In genomic region chr2:43737097-43737854, GRCh38 we compare ENCODE assay signal across 14 cellular contexts. TPM values are rescaled to one million over a fixed set of nuclear protein-coding genes. Genes with fewer than 3 reads are reported as not detected.
DNase-seq lines count a peak whose midpoint lies in the region; ATAC-seq, FAIRE-seq and TF ChIP-seq lines count a peak whose summit lies in the region.
"Had no signal": no experiment of that assay in that cellular context is flagged by ENCODE, and none has a peak within 500 bp of the region (broad histone marks: within the 10 kb centered on the region; RNA-seq: fewer than 3 reads in every experiment).

No MANE protein-coding gene starts in this region.

- TF ChIP-seq EP300 in esophagus muscularis mucosa (IDR thresholded peaks at IDR 0.05): no peak

- H3K27ac ChIP-seq in esophagus muscularis mucosa (replicated peaks in 1 of 4): peak overlapping the region in 3 of 4 donors; percentile 48 to 66 (median 53)
- H3K27ac ChIP-seq: parathyroid adenoma, WERI-Rb-1 had no signal

- H3K4me3 ChIP-seq in AG10803 (ENCODE audit: low read length): no peak overlapping the region
- no peak overlapping the region for H3K4me3 ChIP-seq in esophagus muscularis mucosa
- H3K4me3 ChIP-seq: transverse colon had no signal

- H3K4me1 Mint-ChIP-seq in naive thymus-derived CD8-positive, alpha-beta T cell: no peaks in the 10 kb centered on the region
- H3K4me1 Mint-ChIP-seq: CD4-positive, CD25-positive, alpha-beta regulatory T cell; IgD-negative memory B cell had no signal

- no peaks in the 10 kb centered on the region for H3K9me3 ChIP-seq in esophagus muscularis mucosa
- H3K9me3 ChIP-seq: transverse colon had no signal

- no peak for TF ChIP-seq CTCF in AG10803 (conservative IDR thresholded peaks at IDR 0.05; ENCODE audit: low read length)
- TF ChIP-seq CTCF in esophagus muscularis mucosa (IDR thresholded peaks at IDR 0.05): no peak

- no peak overlapping the region for H3K4me3 Mint-ChIP-seq in naive thymus-derived CD8-positive, alpha-beta T cell
- H3K4me3 Mint-ChIP-seq: activated T-helper 1 cell treated with anti-CD3 and anti-CD28 coated beads, Interleukin-12 subunit alpha, Interleukin-12 subunit beta, Interleukin-2, Interleukin-4 antibody, amounts not matched to agents 30 ng/mL and 10 ng/mL and 1 ng/mL, durations not matched to agents 14 hours and 24 hours and 36 hours; CD4-positive, CD25-positive, alpha-beta regulatory T cell; IgD-negative memory B cell had no signal

- FAIRE-seq in RCC 7860 (lab: Jason Lieb, UNC): peak; percentile 58

- H3K27ac Mint-ChIP-seq in naive thymus-derived CD8-positive, alpha-beta T cell: peak overlapping the region in 1 of 10 donors; percentile 5
- H3K27ac Mint-ChIP-seq: activated T-helper 1 cell treated with anti-CD3 and anti-CD28 coated beads, Interleukin-12 subunit alpha, Interleukin-12 subunit beta, Interleukin-2, Interleukin-4 antibody, amounts not matched to agents 30 ng/mL and 10 ng/mL and 1 ng/mL, durations not matched to agents 14 hours and 24 hours and 36 hours; CD4-positive, CD25-positive, alpha-beta regulatory T cell; IgD-negative memory B cell had no signal

- peaks cover 0 to 11% (median 5%) of the 10 kb centered on the region in 5 donors for H3K27me3 Mint-ChIP-seq in naive thymus-derived CD8-positive, alpha-beta T cell

- WGBS in esophagus muscularis mucosa: 54% methylated on average over 8 of the region's 8 CpGs

- no peak for ATAC-seq in HG02642 (IDR thresholded peaks at IDR 0.05; ENCODE audit: poor library complexity, unreplicated experiment)
- ATAC-seq in naive thymus-derived CD8-positive, alpha-beta T cell: no peak

- H3K9me3 Mint-ChIP-seq in naive thymus-derived CD8-positive, alpha-beta T cell: no peaks in the 10 kb centered on the region
- H3K9me3 Mint-ChIP-seq: activated T-helper 1 cell treated with anti-CD3 and anti-CD28 coated beads, Interleukin-12 subunit alpha, Interleukin-12 subunit beta, Interleukin-2, Interleukin-4 antibody, amounts not matched to agents 30 ng/mL and 10 ng/mL and 1 ng/mL, durations not matched to agents 14 hours and 24 hours and 36 hours had no signal

- DNase-seq in AG10803 (ENCODE audit: low read depth) (peak; percentile 92), RCC 7860 (ENCODE audit: low spot score) (peak; percentile 68), esophagus muscularis mucosa (ENCODE audit: extremely low spot score) (no peak), non-pigmented ciliary epithelial cell (ENCODE audit: low read depth) (peak; percentile 84), NCI-H774 (lab: John Stamatoyannopoulos, UW) (no peak), midbrain (lab: John Stamatoyannopoulos, UW) (no peak)
- DNase-seq in naive thymus-derived CD8-positive, alpha-beta T cell: no peak
- DNase-seq: CD4-positive, CD25-positive, alpha-beta regulatory T cell; transverse colon; WERI-Rb-1 had no signal

- POLR2A ChIA-PET in naive thymus-derived CD8-positive, alpha-beta T cell (lab: Charles Lee): no interaction called here

- H3K27me3 ChIP-seq in esophagus muscularis mucosa: no peaks in the 10 kb centered on the region
- H3K27me3 ChIP-seq: transverse colon had no signal

- intact Hi-C loops in esophagus muscularis mucosa (cut with DNase I): no loop called here

- H3K36me3 ChIP-seq in esophagus muscularis mucosa: peaks cover 0 to 11% (median 0%) of the 10 kb centered on the region in 4 donors
- H3K36me3 ChIP-seq: transverse colon, WERI-Rb-1 had no signal

- peaks cover 3 to 7% (median 5%) of the 10 kb centered on the region in 3 donors for H3K36me3 Mint-ChIP-seq in naive thymus-derived CD8-positive, alpha-beta T cell
- H3K36me3 Mint-ChIP-seq: CD4-positive, CD25-positive, alpha-beta regulatory T cell; IgD-negative memory B cell had no signal

- TF ChIP-seq POLR2A in esophagus muscularis mucosa (IDR thresholded peaks at IDR 0.05; ENCODE audit: low read depth): no peak

- H3K4me1 ChIP-seq in esophagus muscularis mucosa: peaks cover 0 to 16% (median 5%) of the 10 kb centered on the region in 4 donors
- H3K4me1 ChIP-seq: transverse colon had no signal

RNA-seq across cellular contexts. Expression of gene DYNC2LI1, which starts 36.6 kb away (rescaled TPM):
- 10 to 100 TPM; 15.6 to 19.1 (median 17.7) TPM for total RNA-seq in esophagus muscularis mucosa
- total RNA-seq in naive thymus-derived CD8-positive, alpha-beta T cell: 1 to 10 TPM; 5.3 to 5.8 TPM
- polyA plus RNA-seq in naive thymus-derived CD8-positive, alpha-beta T cell: 1 to 10 TPM; 4.9 to 6.7 (median 6.2) TPM

Comparison
In these comparisons a context has a peak if more than half of its experiments do, and no peak if none do; other contexts are left out.
1. DNase-seq: peak in AG10803 (single experiment), RCC 7860 (single experiment) and non-pigmented ciliary epithelial cell (single experiment); none in esophagus muscularis mucosa (single experiment), naive thymus-derived CD8-positive, alpha-beta T cell (0 of 10), NCI-H774 (single experiment) and midbrain (single experiment).